Comparison of ENCODE assay signal across 12 cellular contexts in the genomic region with DNA sequence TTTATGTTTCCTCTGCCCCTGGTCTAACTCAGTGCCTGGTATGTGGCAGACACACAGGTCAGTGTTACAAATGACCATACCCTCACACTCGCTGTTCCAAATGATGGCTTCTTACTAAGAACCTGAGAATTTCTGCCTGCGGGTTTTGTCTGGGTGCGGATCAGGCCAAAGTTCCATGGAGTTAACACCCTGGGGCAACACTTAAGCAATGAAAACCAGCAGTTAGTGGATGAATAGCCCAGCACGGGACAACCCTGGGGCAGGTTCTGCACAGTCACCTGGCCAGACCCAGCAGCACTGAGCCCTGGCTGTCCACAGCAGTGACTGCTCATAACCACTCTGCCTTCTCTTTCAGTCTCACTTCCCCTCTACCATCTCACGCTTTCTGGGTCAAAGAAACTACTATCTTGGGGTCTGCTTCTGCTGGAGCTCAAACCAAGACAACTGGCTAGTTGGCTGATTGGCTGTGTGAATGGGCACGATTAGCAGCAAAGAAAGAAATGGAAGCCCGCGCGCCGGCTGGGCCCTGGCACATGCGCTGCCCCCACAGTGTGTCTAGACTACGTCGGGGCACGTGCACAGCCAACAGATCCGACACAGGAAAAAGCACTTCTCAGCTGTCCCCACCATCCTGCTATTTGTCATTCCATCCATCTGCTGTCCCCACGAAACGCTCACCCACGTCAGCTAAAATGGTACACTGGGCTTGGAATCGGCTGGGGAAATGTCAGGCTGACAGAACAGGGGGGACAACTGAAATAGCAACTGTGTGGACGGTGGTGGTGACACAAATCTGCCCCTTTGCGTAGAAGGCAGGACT. TPM values are rescaled to one million over a fixed set of nuclear protein-coding genes. Genes with fewer than 3 reads are reported as not detected.
DNase-seq lines count a peak whose midpoint lies in the region; ATAC-seq and TF ChIP-seq lines count a peak whose summit lies in the region.
"Had no signal": no experiment of that assay in that cellular context is flagged by ENCODE, and none has a peak within 500 bp of the region (broad histone marks: within the 10 kb centered on the region; RNA-seq: fewer than 3 reads in every experiment).

No MANE protein-coding gene starts in this region.

- H3K4me1 ChIP-seq in DOHH2 (ENCODE audit: control insufficient read depth, low read length) (peaks cover 35% of the 10 kb centered on the region), endodermal cell (ENCODE audit: control insufficient read depth, insufficient read depth, low read length) (no peaks in the 10 kb centered on the region)

- 92 to 93% methylated on average over 20 to 21 of the region's 21 CpGs for WGBS in endodermal cell (ENCODE audit: insufficient coverage in 1 of 2, insufficient read length in 1 of 2), 2 experiments

- no peak overlapping the region for H3K4me3 Mint-ChIP-seq in endodermal cell

- no peaks in the 10 kb centered on the region for H4K20me1 ChIP-seq in DOHH2 (ENCODE audit: control insufficient read depth, insufficient read depth, low read depth, low read length)
- H4K20me1 ChIP-seq: BLaER1 treated with 17β-estradiol and CSF1 and Interleukin-3, amounts not matched to agents 10 nM and 100 nM had no signal

- H3K9ac ChIP-seq in endodermal cell (ENCODE audit: extremely low read depth, low read length, poor library complexity, severe bottlenecking), result no peak overlapping the region
- H3K9ac ChIP-seq: BLaER1 treated with 17β-estradiol and CSF1 and Interleukin-3, amounts not matched to agents 10 nM and 100 nM had no signal

- peaks cover 29% of the 10 kb centered on the region for H3K4me1 Mint-ChIP-seq in endodermal cell

- H3K36me3 ChIP-seq in DOHH2 (ENCODE audit: control insufficient read depth, low read length), result no peaks in the 10 kb centered on the region
- H3K36me3 ChIP-seq in endodermal cell (ENCODE audit: control insufficient read depth, insufficient read depth, low read length), result no peaks in the 10 kb centered on the region
- H3K36me3 ChIP-seq: BLaER1 treated with 17β-estradiol and CSF1 and Interleukin-3, amounts not matched to agents 10 nM and 100 nM had no signal

- DNase-seq in endodermal cell (peak; percentile 61), SK-N-DZ (ENCODE audit: low spot score) (no peak), epidermal melanocyte (ENCODE audit: insufficient read length, low spot score) (no peak), NCI-H1930 (lab: John Stamatoyannopoulos, UW) (no peak), cerebellar cortex (ENCODE audit: low spot score) (no peak)

- no peaks in the 10 kb centered on the region for H3K9me3 Mint-ChIP-seq in endodermal cell

- TF ChIP-seq CTCF in DOHH2 (IDR thresholded peaks at IDR 0.05; ENCODE audit: low read depth, low read length, poor library complexity, severe bottlenecking) (no peak), endodermal cell (conservative IDR thresholded peaks at IDR 0.05) (no peak)

- no peaks in the 10 kb centered on the region for H3K27me3 ChIP-seq in DOHH2 (ENCODE audit: control insufficient read depth, low read length)
- H3K27me3 ChIP-seq in endodermal cell (ENCODE audit: control insufficient read depth, insufficient read depth, low read length, poor library complexity, severe bottlenecking), result no peaks in the 10 kb centered on the region
- H3K27me3 ChIP-seq: BLaER1 treated with 17β-estradiol and CSF1 and Interleukin-3, amounts not matched to agents 10 nM and 100 nM had no signal

- no peaks in the 10 kb centered on the region for H3K79me2 ChIP-seq in DOHH2 (ENCODE audit: control insufficient read depth, low read length)

- H3K27me3 Mint-ChIP-seq in endodermal cell (ENCODE audit: insufficient read depth), result no peaks in the 10 kb centered on the region

- no peaks in the 10 kb centered on the region for H3K36me3 Mint-ChIP-seq in endodermal cell (ENCODE audit: low read depth)

- H3K9me3 ChIP-seq in DOHH2 (ENCODE audit: control insufficient read depth, insufficient read depth, low read length), result no peaks in the 10 kb centered on the region
- no peaks in the 10 kb centered on the region for H3K9me3 ChIP-seq in endodermal cell (ENCODE audit: control insufficient read depth, low read length)
- H3K9me3 ChIP-seq: BLaER1 treated with 17β-estradiol and CSF1 and Interleukin-3, amounts not matched to agents 10 nM and 100 nM had no signal

- H3K4me3 ChIP-seq in DOHH2 (ENCODE audit: low read length) (peak overlapping the region; percentile 41), endodermal cell (ENCODE audit: low read length) (no peak overlapping the region)
- H3K4me3 ChIP-seq: BLaER1 treated with 17β-estradiol and CSF1 and Interleukin-3, amounts not matched to agents 10 nM and 100 nM had no signal

- H3K27ac ChIP-seq in DOHH2 (ENCODE audit: low read depth, low read length), result peak overlapping the region; percentile 24
- H3K27ac ChIP-seq in endodermal cell (ENCODE audit: low read depth, low read length), result no peak overlapping the region
- H3K27ac ChIP-seq: BLaER1 treated with 17β-estradiol and CSF1 and Interleukin-3, amounts not matched to agents 10 nM and 100 nM had no signal

- no peaks in the 10 kb centered on the region for H3K9me2 ChIP-seq in DOHH2 (replicated peaks; ENCODE audit: control insufficient read depth, low read length)

- peak overlapping the region; percentile 63 for H3K4me2 ChIP-seq in DOHH2 (ENCODE audit: low read length)

- peak overlapping the region; percentile 32 for H3K27ac Mint-ChIP-seq in endodermal cell

- ATAC-seq in GM19455 (IDR thresholded peaks at IDR 0.05; ENCODE audit: unreplicated experiment) (peak; percentile 88), HG03135 (IDR thresholded peaks at IDR 0.05; ENCODE audit: unreplicated experiment) (peak; percentile 90)

- peaks cover 7% of the 10 kb centered on the region for H3F3A ChIP-seq in DOHH2 (ENCODE audit: control insufficient read depth, insufficient read depth)

RNA-seq across cellular contexts. Expression of a gene that starts 36.6 kb away (rescaled TPM):
- total RNA-seq in endodermal cell, result 10 to 100 TPM; 31.2 to 36.7 TPM
- 36.9 TPM for polyA plus RNA-seq in endodermal cell (2013, experiment 1 of 2)
- 32.9 TPM for polyA plus RNA-seq in endodermal cell (2013, experiment 2 of 2)
- polyA plus RNA-seq in SK-N-DZ (2014; cell fraction: cytosol; rRNA removed), result 34.0 and 36.0 TPM in 2 replicates
- 24.1 and 28.0 TPM in 2 replicates for polyA plus RNA-seq in SK-N-DZ (2014; cell fraction: nucleus; rRNA removed)

RNA-seq across cellular contexts. Expression of a gene that starts 36.8 kb away (rescaled TPM):
- 100 to 1,000 TPM; 170 to 171 TPM for total RNA-seq in endodermal cell
- 124 TPM for polyA plus RNA-seq in endodermal cell (2013, experiment 1 of 2)
- 121 TPM for polyA plus RNA-seq in endodermal cell (2013, experiment 2 of 2)
- polyA plus RNA-seq in SK-N-DZ (2014; cell fraction: cytosol; rRNA removed), result 112 and 140 TPM in 2 replicates
- 300 and 347 TPM in 2 replicates for polyA plus RNA-seq in SK-N-DZ (2014; cell fraction: nucleus; rRNA removed)

RNA-seq across cellular contexts. Expression of a gene that starts 52.3 kb away (rescaled TPM):
- 10 to 100 TPM; 15.3 to 17.0 TPM for total RNA-seq in endodermal cell
- polyA plus RNA-seq in endodermal cell (2013, experiment 1 of 2), result 0.96 TPM
- 1.2 TPM for polyA plus RNA-seq in endodermal cell (2013, experiment 2 of 2)
- polyA plus RNA-seq in SK-N-DZ (2014; cell fraction: cytosol; rRNA removed), result not detected in 2 replicates
- 1.7 TPM in 1 of 2 replicates, not detected in the other for polyA plus RNA-seq in SK-N-DZ (2014; cell fraction: nucleus; rRNA removed)
- total RNA-seq: activated CD8-positive, alpha-beta memory T cell treated with anti-CD3 and anti-CD28 coated beads for 36 hours; subcutaneous adipose tissue had no signal
- polyA plus RNA-seq: neural cell had no signal
